Comparison of ENCODE assay signal across 1 cellular context in genomic region chrX:130060122-130061069, GRCh38.
TF ChIP-seq lines count a peak whose summit lies in the region.

No MANE protein-coding gene starts in this region.

TF ChIP-seq in HepG2, 621 proteins besides CTCF, POLR2A, EP300 and RAD21 (continued from another document):
- peak; percentile 31; the same call in 1 of the 2 replicates for TF ChIP-seq ZBTB34 (CRISPR knock-in tag; IDR thresholded peaks at IDR 0.05)
- no peak for TF ChIP-seq ATAD3A (CRISPR knock-in tag; IDR thresholded peaks at IDR 0.05)
- no peak for TF ChIP-seq MNT (IDR thresholded peaks at IDR 0.05)
- no peak for TF ChIP-seq ATF7-NPFF (CRISPR knock-in tag; IDR thresholded peaks at IDR 0.05; ENCODE audit: low read depth)
- peak; percentile 47; the same call in 1 of the 2 replicates for TF ChIP-seq MAZ (IDR thresholded peaks at IDR 0.05; ENCODE audit: borderline replicate concordance, low read depth, low read length)
- TF ChIP-seq MAZ (CRISPR knock-in tag; IDR thresholded peaks at IDR 0.05; ENCODE audit: low read depth): peak; percentile 61; the same call in 1 of the 2 replicates
- TF ChIP-seq SOX5 (CRISPR knock-in tag; IDR thresholded peaks at IDR 0.05; ENCODE audit: borderline replicate concordance): no peak
- no peak for TF ChIP-seq FOXA3 (CRISPR knock-in tag; IDR thresholded peaks at IDR 0.05)
- no peak for TF ChIP-seq ZNF678 (CRISPR knock-in tag; IDR thresholded peaks at IDR 0.05)
- TF ChIP-seq SKI (IDR thresholded peaks at IDR 0.05; ENCODE audit: partially characterized antibody): peak; percentile 57
- TF ChIP-seq MXD4 (CRISPR knock-in tag; IDR thresholded peaks at IDR 0.05): no peak
- no peak for TF ChIP-seq MLLT10 (CRISPR knock-in tag; IDR thresholded peaks at IDR 0.05)
- TF ChIP-seq FOXO1 (CRISPR knock-in tag; IDR thresholded peaks at IDR 0.05): no peak
- peak; percentile 33; the same call in 1 of the 2 replicates for TF ChIP-seq RBFOX2 (IDR thresholded peaks at IDR 0.05; ENCODE audit: low read depth, low read length)
- no peak for TF ChIP-seq ZNF576 (CRISPR knock-in tag; IDR thresholded peaks at IDR 0.05)
- no peak for TF ChIP-seq RELA (CRISPR knock-in tag; IDR thresholded peaks at IDR 0.05)
- 0 out of 2 replicates have a peak, but pooled peaks have one; percentile 30 for TF ChIP-seq ZBTB38 (CRISPR knock-in tag; IDR thresholded peaks at IDR 0.05)
- no peak for TF ChIP-seq BCLAF1 (IDR thresholded peaks at IDR 0.05)
- no peak for TF ChIP-seq THYN1 (CRISPR knock-in tag; IDR thresholded peaks at IDR 0.05; ENCODE audit: borderline replicate concordance, low read depth)
- TF ChIP-seq CENPT (CRISPR knock-in tag; IDR thresholded peaks at IDR 0.05; ENCODE audit: low read depth): no peak
- no peak for TF ChIP-seq ATM (IDR thresholded peaks at IDR 0.05; ENCODE audit: borderline replicate concordance)
- no peak for TF ChIP-seq CBX2 (IDR thresholded peaks at IDR 0.05; ENCODE audit: low read depth, low read length)
- no peak for TF ChIP-seq CBX2 (CRISPR knock-in tag; IDR thresholded peaks at IDR 0.05; ENCODE audit: low read depth)
- TF ChIP-seq SMAD1 (CRISPR knock-in tag; IDR thresholded peaks at IDR 0.05; ENCODE audit: borderline replicate concordance, low read depth): no peak
- TF ChIP-seq REL (CRISPR knock-in tag; conservative IDR thresholded peaks at IDR 0.05): no peak; the same call in 1 of the 2 replicates
- TF ChIP-seq HHEX (CRISPR knock-in tag; IDR thresholded peaks at IDR 0.05): no peak
- no peak for TF ChIP-seq TEAD2 (CRISPR knock-in tag; IDR thresholded peaks at IDR 0.05)
- TF ChIP-seq PLSCR1 (CRISPR knock-in tag; IDR thresholded peaks at IDR 0.05; ENCODE audit: borderline replicate concordance): no peak
- TF ChIP-seq MYC (CRISPR knock-in tag; IDR thresholded peaks at IDR 0.05; ENCODE audit: borderline replicate concordance): peak; percentile 55
- no peak for TF ChIP-seq HOXA5 (CRISPR knock-in tag; IDR thresholded peaks at IDR 0.05)
- TF ChIP-seq ZNF792 (CRISPR knock-in tag; IDR thresholded peaks at IDR 0.05): 0 out of 2 replicates have a peak, but pooled peaks have one; percentile 36
- no peak for TF ChIP-seq ZNF891 (CRISPR knock-in tag; IDR thresholded peaks at IDR 0.05)
- no peak for TF ChIP-seq ELK4 (CRISPR knock-in tag; IDR thresholded peaks at IDR 0.05; ENCODE audit: borderline replicate concordance)
- TF ChIP-seq BHLHE40 (IDR thresholded peaks at IDR 0.05; ENCODE audit: low read length): no peak
- no peak for TF ChIP-seq ZNF552 (CRISPR knock-in tag; IDR thresholded peaks at IDR 0.05; ENCODE audit: borderline replicate concordance)
- no peak for TF ChIP-seq JDP2 (CRISPR knock-in tag; IDR thresholded peaks at IDR 0.05; ENCODE audit: borderline replicate concordance)
- peak; percentile 84 for TF ChIP-seq TFDP2 (CRISPR knock-in tag; IDR thresholded peaks at IDR 0.05)
- TF ChIP-seq ZNF281 (CRISPR knock-in tag; IDR thresholded peaks at IDR 0.05; ENCODE audit: borderline replicate concordance): no peak
- no peak for TF ChIP-seq HMG20A (CRISPR knock-in tag; IDR thresholded peaks at IDR 0.05; ENCODE audit: borderline replicate concordance)
- TF ChIP-seq PITX1 (CRISPR knock-in tag; IDR thresholded peaks at IDR 0.05): no peak
- no peak for TF ChIP-seq CEBPZ (IDR thresholded peaks at IDR 0.05; ENCODE audit: low read length)
- TF ChIP-seq KLF6 (CRISPR knock-in tag; IDR thresholded peaks at IDR 0.05): no peak; the same call in 1 of the 2 replicates
- TF ChIP-seq ZMYM2 (CRISPR knock-in tag; IDR thresholded peaks at IDR 0.05): 0 out of 2 replicates have a peak, but pooled peaks have one; percentile 26
- TF ChIP-seq GZF1 (CRISPR knock-in tag; IDR thresholded peaks at IDR 0.05): no peak
- TF ChIP-seq NCOA1 (CRISPR knock-in tag; IDR thresholded peaks at IDR 0.05): no peak
- TF ChIP-seq SMAD3 (CRISPR knock-in tag; IDR thresholded peaks at IDR 0.05): no peak
- no peak for TF ChIP-seq MLX (CRISPR knock-in tag; IDR thresholded peaks at IDR 0.05)
- TF ChIP-seq MYNN (CRISPR knock-in tag; IDR thresholded peaks at IDR 0.05; ENCODE audit: low read depth): no peak
- TF ChIP-seq AGO1 (IDR thresholded peaks at IDR 0.05; ENCODE audit: low read depth, low read length, poor library complexity, severe bottlenecking): peak; percentile 44
- TF ChIP-seq SP2 (CRISPR knock-in tag; IDR thresholded peaks at IDR 0.05): no peak
- TF ChIP-seq ZFAT (CRISPR knock-in tag; conservative IDR thresholded peaks at IDR 0.05): no peak
- TF ChIP-seq ZNF329 (CRISPR knock-in tag; IDR thresholded peaks at IDR 0.05; ENCODE audit: low read depth): no peak
